8 cellular contexts compared by ENCODE assay signal in genomic region chr9:86303316-86303975, GRCh38. TPM values are rescaled to one million over a fixed set of nuclear protein-coding genes. Genes with fewer than 3 reads are reported as not detected.
DNase-seq lines count a peak whose midpoint lies in the region; ATAC-seq and TF ChIP-seq lines count a peak whose summit lies in the region.

No MANE protein-coding gene starts in this region.

- POLR2A ChIA-PET in CD4-positive, alpha-beta memory T cell (lab: Charles Lee; ENCODE audit: partially characterized antibody): interaction anchor here (2.1 kb wide), 1 partner anchor 21 kb away, joined by 11 read pairs; the partner anchor contains the start of gene ISCA1

- H3K27me3 Mint-ChIP-seq in CD4-positive, alpha-beta memory T cell: no peaks in the 10 kb centered on the region
- no peaks in the 10 kb centered on the region for H3K27me3 Mint-ChIP-seq in activated naive CD8-positive, alpha-beta T cell

- CTCF ChIA-PET in CD4-positive, alpha-beta memory T cell (lab: Charles Lee; ENCODE audit: partially characterized antibody): no interaction called here

- H3K4me3 Mint-ChIP-seq in CD4-positive, alpha-beta memory T cell: peak overlapping the region in 5 of 8 donors; percentile 1 to 14 (median 3)
- H3K4me3 Mint-ChIP-seq in activated naive CD8-positive, alpha-beta T cell: peak overlapping the region; percentile 64

- intact Hi-C loops in CD4-positive, alpha-beta memory T cell (cut with micrococcal nuclease): loop anchor here (1.0 to 2.0 kb wide), 2 partner anchors 21 to 49 kb away; partner anchors contain the start of gene ISCA1
- intact Hi-C loops in testis (cut with DNase I; ENCODE audit: low total_unique reads): no loop called here

- peaks cover 62% of the 10 kb centered on the region for H3K36me3 ChIP-seq in CD4-positive, alpha-beta memory T cell (ENCODE audit: insufficient read depth, low read length)
- H3K36me3 ChIP-seq in NT2/D1 (ENCODE audit: insufficient read depth, insufficient read length, low read length) (peaks cover 67% of the 10 kb centered on the region), mesendoderm (ENCODE audit: control insufficient read depth, insufficient read depth, low read length) (peaks cover 4% of the 10 kb centered on the region), testis (ENCODE audit: low read depth, missing control alignments) (no peaks in the 10 kb centered on the region)

- H3K4me1 Mint-ChIP-seq in CD4-positive, alpha-beta memory T cell: peaks cover 21 to 34% (median 27%) of the 10 kb centered on the region in 4 donors
- peaks cover 29% of the 10 kb centered on the region for H3K4me1 Mint-ChIP-seq in activated naive CD8-positive, alpha-beta T cell (ENCODE audit: low read depth)

- H3K27ac Mint-ChIP-seq in CD4-positive, alpha-beta memory T cell: peak overlapping the region; percentile 19 to 94 (median 85)
- H3K27ac Mint-ChIP-seq in activated naive CD8-positive, alpha-beta T cell: peak overlapping the region; percentile 93

- H2BK5ac ChIP-seq in mesendoderm (ENCODE audit: low read length): no peak overlapping the region

- no peaks in the 10 kb centered on the region for H3K27me3 ChIP-seq in CD4-positive, alpha-beta memory T cell (ENCODE audit: insufficient read depth, low read length)
- H3K27me3 ChIP-seq in NT2/D1 (ENCODE audit: insufficient read depth, insufficient read length) (no peaks in the 10 kb centered on the region), mesendoderm (ENCODE audit: insufficient read depth, low read length, poor library complexity) (no peaks in the 10 kb centered on the region), testis (no peaks in the 10 kb centered on the region)

- no peak overlapping the region for H3K56ac ChIP-seq in mesendoderm (ENCODE audit: low read length)

- no peak for TF ChIP-seq POLR2A in testis (IDR thresholded peaks at IDR 0.05)

- H3K9ac ChIP-seq in NT2/D1 (ENCODE audit: insufficient read length, low read depth) (no peak overlapping the region), mesendoderm (ENCODE audit: low read length) (no peak overlapping the region)

- H4K5ac ChIP-seq in mesendoderm (ENCODE audit: low read length): no peak overlapping the region

- H3K23ac ChIP-seq in mesendoderm (ENCODE audit: low read length): no peak overlapping the region

- H2BK120ac ChIP-seq in mesendoderm (ENCODE audit: low read depth, low read length): no peak overlapping the region

- no peak overlapping the region for H3K4me2 ChIP-seq in mesendoderm (ENCODE audit: low read length)

- H3K4me1 ChIP-seq in CD4-positive, alpha-beta memory T cell (ENCODE audit: insufficient read depth, low read length): peaks cover 16% of the 10 kb centered on the region
- no peaks in the 10 kb centered on the region for H3K4me1 ChIP-seq in NT2/D1 (ENCODE audit: insufficient read depth, insufficient read length)
- H3K4me1 ChIP-seq in mesendoderm (ENCODE audit: control insufficient read depth, low read depth, low read length): no peaks in the 10 kb centered on the region
- no peaks in the 10 kb centered on the region for H3K4me1 ChIP-seq in testis

- H2BK15ac ChIP-seq in mesendoderm (replicated peaks; ENCODE audit: low read depth): no peak overlapping the region

- ATAC-seq in HG02759 (IDR thresholded peaks at IDR 0.05; ENCODE audit: unreplicated experiment): no peak

- peak overlapping the region; percentile 39 for H3K18ac ChIP-seq in mesendoderm (ENCODE audit: low read length)

- H3K4ac ChIP-seq in mesendoderm (ENCODE audit: low read depth, low read length): no peak overlapping the region

- H2AK5ac ChIP-seq in mesendoderm (ENCODE audit: low read length): no peak overlapping the region

- no peak for TF ChIP-seq CTCF in testis (IDR thresholded peaks at IDR 0.05)

- peak; percentile 33 to 78 (median 46) for DNase-seq in CD4-positive, alpha-beta memory T cell
- DNase-seq in NT2/D1 (ENCODE audit: low read depth, low spot score): peak; percentile 46
- peak; percentile 66 for DNase-seq in mesendoderm
- DNase-seq in Ammon's horn (ENCODE audit: low spot score): no peak
- no peak for DNase-seq in islet precursor cell
- DNase-seq in testis: no peak

- H3K9me3 Mint-ChIP-seq in CD4-positive, alpha-beta memory T cell: no peaks in the 10 kb centered on the region
- no peaks in the 10 kb centered on the region for H3K9me3 Mint-ChIP-seq in activated naive CD8-positive, alpha-beta T cell (ENCODE audit: low read depth)

- H3K79me2 ChIP-seq in mesendoderm (ENCODE audit: control insufficient read depth, insufficient read depth, low read length): no peaks in the 10 kb centered on the region

- no peaks in the 10 kb centered on the region for H3K9me3 ChIP-seq in CD4-positive, alpha-beta memory T cell (ENCODE audit: control insufficient read depth in 1 of 2, low read length in 2 of 2)
- H3K9me3 ChIP-seq in NT2/D1 (ENCODE audit: insufficient read depth, low read length): no peaks in the 10 kb centered on the region
- no peaks in the 10 kb centered on the region for H3K9me3 ChIP-seq in testis

- no peak overlapping the region for H3K27ac ChIP-seq in CD4-positive, alpha-beta memory T cell (ENCODE audit: low read depth, low read length)
- H3K27ac ChIP-seq in mesendoderm (ENCODE audit: low read depth, low read length) (no peak overlapping the region), testis (no peak overlapping the region)

- H3K36me3 Mint-ChIP-seq in CD4-positive, alpha-beta memory T cell: peaks cover 62 to 81% of the 10 kb centered on the region in 2 donors
- peaks cover 12% of the 10 kb centered on the region for H3K36me3 Mint-ChIP-seq in activated naive CD8-positive, alpha-beta T cell

- no peaks in the 10 kb centered on the region for H3K79me1 ChIP-seq in mesendoderm (ENCODE audit: low read length)

- no peak overlapping the region for H4K8ac ChIP-seq in mesendoderm (ENCODE audit: low read depth, low read length)

- no peak overlapping the region for H3K4me3 ChIP-seq in CD4-positive, alpha-beta memory T cell (ENCODE audit: low read length in 2 of 2)
- H3K4me3 ChIP-seq in NT2/D1 (ENCODE audit: insufficient read length, low read depth) (no peak overlapping the region), mesendoderm (ENCODE audit: low read length) (no peak overlapping the region), testis (no peak overlapping the region)

- WGBS in mesendoderm (ENCODE audit: extremely low coverage, insufficient coverage, low lambda C conversion rate): no CpG with 5 or more reads among the region's 4 CpGs
- 71 to 73% methylated on average over 4 of the region's 4 CpGs for WGBS in testis, 2 donors

RNA-seq across cellular contexts. Expression of gene ISCA1, which starts 21.1 kb away (rescaled TPM):
- 10 to 100 TPM; 34.6 to 37.2 TPM for total RNA-seq in CD4-positive, alpha-beta memory T cell
- 10 to 100 TPM; 52.1 to 83.6 TPM for polyA plus RNA-seq in CD4-positive, alpha-beta memory T cell
- 45.7 TPM for polyA plus RNA-seq in mesendoderm (2013, experiment 1 of 2)
- 43.9 TPM for polyA plus RNA-seq in mesendoderm (2013, experiment 2 of 2)
- total RNA-seq in testis: 10 to 100 TPM; 40.9 to 48.3 TPM
- polyA plus RNA-seq in testis (ENCODE audit: insufficient read depth, low read depth, low replicate concordance): 66.2 TPM

RNA-seq across cellular contexts. Expression of gene C9orf153, which starts 44.0 kb away (rescaled TPM):
- under 1 TPM; 0.55 to 0.87 TPM for total RNA-seq in CD4-positive, alpha-beta memory T cell
- not detected for polyA plus RNA-seq in CD4-positive, alpha-beta memory T cell
- 0.07 TPM for polyA plus RNA-seq in mesendoderm (2013, experiment 1 of 2)
- 0.06 TPM for polyA plus RNA-seq in mesendoderm (2013, experiment 2 of 2)
- total RNA-seq in testis: 10 to 100 TPM in 1 of 2 donors, 1 to 10 TPM in 1; 5.0 to 10.2 TPM
- polyA plus RNA-seq in testis (ENCODE audit: insufficient read depth, low read depth, low replicate concordance): 24.4 TPM

RNA-seq across cellular contexts. Expression of gene TUT7, which starts 50.8 kb away (rescaled TPM):
- total RNA-seq in CD4-positive, alpha-beta memory T cell: 10 to 100 TPM; 60.2 to 64.1 TPM
- 10 to 100 TPM in 1 of 2 donors, 1 to 10 TPM in 1; 9.5 to 30.4 TPM for polyA plus RNA-seq in CD4-positive, alpha-beta memory T cell
- 10.7 TPM for polyA plus RNA-seq in mesendoderm (2013, experiment 1 of 2)
- polyA plus RNA-seq in mesendoderm (2013, experiment 2 of 2): 10.9 TPM
- 10 to 100 TPM; 40.0 to 53.4 TPM for total RNA-seq in testis
- polyA plus RNA-seq in testis (ENCODE audit: insufficient read depth, low read depth, low replicate concordance): 18.7 TPM

Comparison
In these comparisons a context has a peak if more than half of its experiments do, and no peak if none do; other contexts are left out.
1. DNase-seq: peak in CD4-positive, alpha-beta memory T cell (5 of 5), NT2/D1 (single experiment) and mesendoderm (single experiment); none in Ammon's horn (single experiment), islet precursor cell (single experiment) and testis (single experiment).